In the genomic region with DNA sequence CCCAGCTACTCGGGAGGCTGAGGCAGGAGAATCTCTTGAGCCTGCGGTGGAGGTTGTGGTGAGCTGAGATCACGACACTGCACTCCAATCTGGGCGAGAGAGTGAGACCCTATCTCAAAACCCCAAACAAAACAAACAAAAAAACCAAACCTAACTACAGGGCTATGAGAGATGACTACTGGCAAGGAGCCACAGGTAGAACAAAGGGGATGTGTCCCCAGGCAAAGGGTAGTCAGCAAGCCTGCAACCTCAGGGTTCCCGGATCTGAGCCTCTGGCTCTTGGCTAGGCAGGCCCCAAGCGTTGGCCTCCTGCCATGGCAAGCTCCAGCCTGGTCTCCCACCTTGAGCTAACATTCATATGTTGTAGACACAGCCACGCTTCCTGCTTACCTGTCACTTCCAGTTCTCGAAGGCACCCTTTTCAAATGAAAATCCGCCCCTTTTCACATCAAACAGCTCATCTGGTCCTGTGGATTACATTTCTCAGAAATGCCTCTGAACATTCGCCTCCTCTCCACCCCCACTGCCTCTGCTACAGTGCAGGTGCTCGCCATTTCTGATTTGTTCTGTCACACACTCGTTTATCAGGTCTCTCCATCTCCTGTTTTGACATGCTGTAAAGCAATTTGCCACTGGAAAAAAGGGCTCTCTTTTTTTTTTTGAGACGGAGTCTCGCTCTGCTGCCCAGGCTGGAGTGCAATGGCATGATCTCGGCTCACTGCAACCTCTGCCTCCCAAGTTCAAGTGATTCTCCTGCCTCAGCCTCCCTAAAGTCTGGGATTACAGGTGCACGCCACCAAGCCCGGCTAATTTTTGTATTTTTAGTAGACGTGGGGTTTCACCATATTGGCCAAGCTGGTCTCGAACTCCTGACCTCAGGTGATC, we compare ENCODE assay signal across 1 cellular context.
TF ChIP-seq lines count a peak whose summit lies in the region.

No MANE protein-coding gene starts in this region.

TF ChIP-seq in HepG2, 621 proteins besides CTCF, POLR2A, EP300 and RAD21 (continued from another document and continues in another):
- TF ChIP-seq CEBPZ (IDR thresholded peaks at IDR 0.05; ENCODE audit: low read length) = no peak
- TF ChIP-seq ZNF34 (CRISPR knock-in tag; IDR thresholded peaks at IDR 0.05; ENCODE audit: borderline replicate concordance) = no peak; the same call in 1 of the 2 replicates
- peak; percentile 77; the same call in 1 of the 2 replicates for TF ChIP-seq ZNF224 (CRISPR knock-in tag; IDR thresholded peaks at IDR 0.05)
- TF ChIP-seq, protein P1, sequence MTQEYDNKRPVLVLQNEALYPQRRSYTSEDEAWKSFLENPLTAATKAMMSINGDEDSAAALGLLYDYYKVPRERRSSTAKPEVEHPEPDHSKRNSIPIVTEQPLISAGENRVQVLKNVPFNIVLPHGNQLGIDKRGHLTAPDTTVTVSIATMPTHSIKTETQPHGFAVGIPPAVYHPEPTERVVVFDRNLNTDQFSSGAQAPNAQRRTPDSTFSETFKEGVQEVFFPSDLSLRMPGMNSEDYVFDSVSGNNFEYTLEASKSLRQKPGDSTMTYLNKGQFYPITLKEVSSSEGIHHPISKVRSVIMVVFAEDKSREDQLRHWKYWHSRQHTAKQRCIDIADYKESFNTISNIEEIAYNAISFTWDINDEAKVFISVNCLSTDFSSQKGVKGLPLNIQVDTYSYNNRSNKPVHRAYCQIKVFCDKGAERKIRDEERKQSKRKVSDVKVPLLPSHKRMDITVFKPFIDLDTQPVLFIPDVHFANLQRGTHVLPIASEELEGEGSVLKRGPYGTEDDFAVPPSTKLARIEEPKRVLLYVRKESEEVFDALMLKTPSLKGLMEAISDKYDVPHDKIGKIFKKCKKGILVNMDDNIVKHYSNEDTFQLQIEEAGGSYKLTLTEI (CRISPR knock-in tag; conservative IDR thresholded peaks at IDR 0.05) = no peak
- TF ChIP-seq, protein P2, sequence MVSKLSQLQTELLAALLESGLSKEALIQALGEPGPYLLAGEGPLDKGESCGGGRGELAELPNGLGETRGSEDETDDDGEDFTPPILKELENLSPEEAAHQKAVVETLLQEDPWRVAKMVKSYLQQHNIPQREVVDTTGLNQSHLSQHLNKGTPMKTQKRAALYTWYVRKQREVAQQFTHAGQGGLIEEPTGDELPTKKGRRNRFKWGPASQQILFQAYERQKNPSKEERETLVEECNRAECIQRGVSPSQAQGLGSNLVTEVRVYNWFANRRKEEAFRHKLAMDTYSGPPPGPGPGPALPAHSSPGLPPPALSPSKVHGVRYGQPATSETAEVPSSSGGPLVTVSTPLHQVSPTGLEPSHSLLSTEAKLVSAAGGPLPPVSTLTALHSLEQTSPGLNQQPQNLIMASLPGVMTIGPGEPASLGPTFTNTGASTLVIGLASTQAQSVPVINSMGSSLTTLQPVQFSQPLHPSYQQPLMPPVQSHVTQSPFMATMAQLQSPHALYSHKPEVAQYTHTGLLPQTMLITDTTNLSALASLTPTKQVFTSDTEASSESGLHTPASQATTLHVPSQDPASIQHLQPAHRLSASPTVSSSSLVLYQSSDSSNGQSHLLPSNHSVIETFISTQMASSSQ (IDR thresholded peaks at IDR 0.05; ENCODE audit: low read depth) = peak; percentile 42; the same call in 1 of the 2 replicates
- TF ChIP-seq, protein P2 (CRISPR knock-in tag; IDR thresholded peaks at IDR 0.05; ENCODE audit: borderline replicate concordance) = peak; percentile 54; the same call in 1 of the 2 replicates
- TF ChIP-seq HNRNPLL (IDR thresholded peaks at IDR 0.05; ENCODE audit: low read depth, low read length, poor library complexity, severe bottlenecking) = no peak
- no peak for TF ChIP-seq NFKBIZ (CRISPR knock-in tag; IDR thresholded peaks at IDR 0.05)
- TF ChIP-seq RORA (CRISPR knock-in tag; IDR thresholded peaks at IDR 0.05) = no peak
- peak; percentile 91 for TF ChIP-seq ZNF121 (CRISPR knock-in tag; IDR thresholded peaks at IDR 0.05)
- TF ChIP-seq ZNF781 (CRISPR knock-in tag; IDR thresholded peaks at IDR 0.05; ENCODE audit: borderline replicate concordance, not compliant biosample characterization) = no peak
- peak; percentile 43; the same call in 1 of the 2 replicates for TF ChIP-seq ZGPAT (CRISPR knock-in tag; IDR thresholded peaks at IDR 0.05)
- no peak for TF ChIP-seq ZNF24 (IDR thresholded peaks at IDR 0.05)
- no peak for TF ChIP-seq FOXP1 (IDR thresholded peaks at IDR 0.05)
- TF ChIP-seq FOXP1 (CRISPR knock-in tag; IDR thresholded peaks at IDR 0.05) = no peak; the same call in 1 of the 2 replicates
- TF ChIP-seq, protein P3, sequence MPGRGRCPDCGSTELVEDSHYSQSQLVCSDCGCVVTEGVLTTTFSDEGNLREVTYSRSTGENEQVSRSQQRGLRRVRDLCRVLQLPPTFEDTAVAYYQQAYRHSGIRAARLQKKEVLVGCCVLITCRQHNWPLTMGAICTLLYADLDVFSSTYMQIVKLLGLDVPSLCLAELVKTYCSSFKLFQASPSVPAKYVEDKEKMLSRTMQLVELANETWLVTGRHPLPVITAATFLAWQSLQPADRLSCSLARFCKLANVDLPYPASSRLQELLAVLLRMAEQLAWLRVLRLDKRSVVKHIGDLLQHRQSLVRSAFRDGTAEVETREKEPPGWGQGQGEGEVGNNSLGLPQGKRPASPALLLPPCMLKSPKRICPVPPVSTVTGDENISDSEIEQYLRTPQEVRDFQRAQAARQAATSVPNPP (CRISPR knock-in tag; IDR thresholded peaks at IDR 0.05) = no peak
- TF ChIP-seq, protein P4, sequence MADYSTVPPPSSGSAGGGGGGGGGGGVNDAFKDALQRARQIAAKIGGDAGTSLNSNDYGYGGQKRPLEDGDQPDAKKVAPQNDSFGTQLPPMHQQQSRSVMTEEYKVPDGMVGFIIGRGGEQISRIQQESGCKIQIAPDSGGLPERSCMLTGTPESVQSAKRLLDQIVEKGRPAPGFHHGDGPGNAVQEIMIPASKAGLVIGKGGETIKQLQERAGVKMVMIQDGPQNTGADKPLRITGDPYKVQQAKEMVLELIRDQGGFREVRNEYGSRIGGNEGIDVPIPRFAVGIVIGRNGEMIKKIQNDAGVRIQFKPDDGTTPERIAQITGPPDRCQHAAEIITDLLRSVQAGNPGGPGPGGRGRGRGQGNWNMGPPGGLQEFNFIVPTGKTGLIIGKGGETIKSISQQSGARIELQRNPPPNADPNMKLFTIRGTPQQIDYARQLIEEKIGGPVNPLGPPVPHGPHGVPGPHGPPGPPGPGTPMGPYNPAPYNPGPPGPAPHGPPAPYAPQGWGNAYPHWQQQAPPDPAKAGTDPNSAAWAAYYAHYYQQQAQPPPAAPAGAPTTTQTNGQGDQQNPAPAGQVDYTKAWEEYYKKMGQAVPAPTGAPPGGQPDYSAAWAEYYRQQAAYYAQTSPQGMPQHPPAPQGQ (CRISPR knock-in tag; IDR thresholded peaks at IDR 0.05; ENCODE audit: borderline replicate concordance) = no peak
- TF ChIP-seq NFIB (CRISPR knock-in tag; IDR thresholded peaks at IDR 0.05; ENCODE audit: borderline replicate concordance) = peak; percentile 94
- peak; percentile 10; the same call in 1 of the 2 replicates for TF ChIP-seq CEBPG (CRISPR knock-in tag; IDR thresholded peaks at IDR 0.05)
- no peak for TF ChIP-seq AFF4 (CRISPR knock-in tag; IDR thresholded peaks at IDR 0.05)
- no peak for TF ChIP-seq CREBL2 (CRISPR knock-in tag; IDR thresholded peaks at IDR 0.05; ENCODE audit: borderline replicate concordance)
- TF ChIP-seq TGIF2 (CRISPR knock-in tag; IDR thresholded peaks at IDR 0.05) = peak; percentile 89
- TF ChIP-seq KMT2B (CRISPR knock-in tag; IDR thresholded peaks at IDR 0.05) = no peak
- no peak for TF ChIP-seq BHLHE40 (IDR thresholded peaks at IDR 0.05; ENCODE audit: low read length)
- no peak for TF ChIP-seq ZNF33A (CRISPR knock-in tag; IDR thresholded peaks at IDR 0.05; ENCODE audit: borderline replicate concordance)
- TF ChIP-seq ZFP41 (CRISPR knock-in tag; IDR thresholded peaks at IDR 0.05; ENCODE audit: borderline replicate concordance) = no peak
- TF ChIP-seq SNAPC2 (CRISPR knock-in tag; IDR thresholded peaks at IDR 0.05) = no peak; the same call in 1 of the 2 replicates
- no peak for TF ChIP-seq HHEX (CRISPR knock-in tag; IDR thresholded peaks at IDR 0.05)
- TF ChIP-seq ZSCAN30 (CRISPR knock-in tag; IDR thresholded peaks at IDR 0.05) = no peak
- TF ChIP-seq GLI4 (CRISPR knock-in tag; IDR thresholded peaks at IDR 0.05; ENCODE audit: borderline replicate concordance) = no peak; the same call in 1 of the 2 replicates
- TF ChIP-seq MTF1 (CRISPR knock-in tag; IDR thresholded peaks at IDR 0.05) = no peak
